ENCODE assay signal across 39 cellular contexts in the genomic region with DNA sequence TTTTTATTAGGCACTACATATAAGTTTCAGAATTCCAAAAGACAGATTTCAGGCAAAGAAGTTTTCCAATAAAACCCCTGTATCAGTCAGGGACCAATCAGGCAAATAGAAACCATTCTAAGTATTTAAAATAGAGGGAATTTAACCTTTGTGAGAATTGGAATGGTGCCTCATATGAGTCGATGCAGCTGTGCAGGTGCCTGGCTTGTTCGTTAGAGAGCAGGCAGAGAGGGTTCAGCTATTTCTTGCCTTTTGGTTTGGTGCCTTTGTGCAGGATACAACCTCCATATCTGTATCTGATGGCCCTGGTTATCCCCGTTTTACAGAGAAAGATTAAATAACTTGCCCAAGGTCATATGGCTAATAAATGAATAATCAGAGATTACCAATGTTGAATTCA. TPM values are rescaled to one million over a fixed set of nuclear protein-coding genes. Genes with fewer than 3 reads are reported as not detected.
"Had no signal": no experiment of that assay in that cellular context is flagged by ENCODE, and none has a peak within 500 bp of the region (broad histone marks: within the 10 kb centered on the region; RNA-seq: fewer than 3 reads in every experiment).

No MANE protein-coding gene starts in this region.

- H3K9me3 ChIP-seq: MG63 had no signal

- DNase-seq: Karpas-422, Kasumi-1, MG63, MM.1S, MV-4-11, NCI-H1048, NCI-H1092, NCI-H1092 treated with DMSO at 0.1 percent for 48 hours, NCI-H1105, NCI-H1105 treated with DMSO at 0.1 percent for 48 hours, NCI-H1417, NCI-H1417 treated with DMSO at 0.1 percent for 48 hours, NCI-H1436, NCI-H1436 treated with DMSO at 0.1 percent for 48 hours, NCI-H146, NCI-H1694, NCI-H1694 treated with DMSO at 0.1 percent for 48 hours, NCI-H187, NCI-H187 treated with DMSO at 0.1 percent for 48 hours, NCI-H1930, NCI-H2029, NCI-H2029 treated with DMSO at 0.1 percent for 48 hours, NCI-H2081, NCI-H2081 treated with DMSO at 0.1 percent for 48 hours, NCI-H2107, NCI-H2171, NCI-H2171 treated with DMSO at 0.1 percent for 48 hours, NCI-H2227 treated with DMSO at 0.1 percent for 48 hours, NCI-H226, NCI-H345, NCI-H446, NCI-H446 treated with DMSO at 0.1 percent for 48 hours, NCI-H510A, NCI-H510A treated with DMSO at 0.1 percent for 48 hours, NCI-H524 had no signal

- H3K36me3 ChIP-seq: MG63 had no signal

- H3K4me3 ChIP-seq: MG63 had no signal

- H3K27me3 ChIP-seq: MG63 had no signal

RNA-seq across cellular contexts. Expression of gene DDX4, which starts 6.0 kb away (rescaled TPM):
- total RNA-seq: LHCN-M2, M059J, MCF 10A, NCI-H460 had no signal
